16 cellular contexts compared by ENCODE assay signal in genomic region chr11:70230840-70231710, GRCh38. TPM values are rescaled to one million over a fixed set of nuclear protein-coding genes. Genes with fewer than 3 reads are reported as not detected.
A peak's percentile ranks its signal among the peaks of the same experiment; 100 is the strongest.
DNase-seq lines count a peak whose midpoint lies in the region; ATAC-seq and TF ChIP-seq lines count a peak whose summit lies in the region.
"Had no signal": no experiment of that assay in that cellular context is flagged by ENCODE, and none has a peak within 500 bp of the region (broad histone marks: within the 10 kb centered on the region; RNA-seq: fewer than 3 reads in every experiment).

No MANE protein-coding gene starts in this region.

- H3K4me2 ChIP-seq in BLaER1: peak overlapping the region; percentile 22
- H3K4me2 ChIP-seq: SK-N-SH had no signal

- WGBS in heart right ventricle, 2 donors: 54 to 59% methylated on average over 22 of the region's 22 CpGs
- 52 to 59% (median 57%) methylated on average over 22 of the region's 22 CpGs for WGBS in psoas muscle, 3 donors

- no peaks in the 10 kb centered on the region for H3K36me3 Mint-ChIP-seq in CD14-positive monocyte

- H4K20me1 ChIP-seq in BLaER1: no peaks in the 10 kb centered on the region

- DNase-seq in NT2/D1 (ENCODE audit: low read depth, low spot score): no peak
- DNase-seq in heart right ventricle: no peak
- DNase-seq in psoas muscle: no peak
- DNase-seq in WERI-Rb-1: no peak
- no peak for DNase-seq in SKM-1 (lab: John Stamatoyannopoulos, UW; ENCODE audit: unreplicated experiment)
- no peak for DNase-seq in activated CD4-positive, alpha-beta T cell treated with anti-CD3 and anti-CD28 coated beads, Interleukin-2, amount 50 U/mL, for 48 hours
- no peak for DNase-seq in CD14-positive monocyte (ENCODE audit: low spot score)
- DNase-seq: COR-L47; H7; NCI-H1436 treated with DMSO at 0.1 percent for 48 hours; NCI-H2081; NCI-H526; NK-92 treated with Interleukin-12 subunit alpha and Interleukin-12 subunit beta, amount 100 ng/mL, for 24 hours; SK-N-SH had no signal

- H3K9ac ChIP-seq in BLaER1: no peak overlapping the region
- peak overlapping the region; percentile 50 for H3K9ac ChIP-seq in NT2/D1 (ENCODE audit: insufficient read length, low read depth)
- H3K9ac ChIP-seq: SK-N-SH had no signal

- peaks cover 5 to 14% (median 8%) of the 10 kb centered on the region in 3 donors for H3K27me3 Mint-ChIP-seq in CD14-positive monocyte (ENCODE audit: low read depth in 3 of 3)

- peaks cover 0 to 3% (median 0%) of the 10 kb centered on the region in 7 donors for H3K9me3 Mint-ChIP-seq in CD14-positive monocyte

- intact Hi-C loops in heart right ventricle (cut with DNase I): no loop called here
- intact Hi-C loops in psoas muscle (cut with DNase I): no loop called here
- intact Hi-C loops in CD14-positive monocyte (cut with micrococcal nuclease): no loop called here

- no peak for TF ChIP-seq CTCF in heart right ventricle (IDR thresholded peaks at IDR 0.05)
- TF ChIP-seq CTCF in psoas muscle (IDR thresholded peaks at IDR 0.05): no peak
- TF ChIP-seq CTCF in WERI-Rb-1 (IDR thresholded peaks at IDR 0.05; ENCODE audit: low read depth, low read length): no peak
- TF ChIP-seq CTCF in CD14-positive monocyte (IDR thresholded peaks at IDR 0.05): no peak

- peaks cover 31% of the 10 kb centered on the region for H3K4me1 ChIP-seq in BLaER1
- peaks cover 10% of the 10 kb centered on the region for H3K4me1 ChIP-seq in NT2/D1 (ENCODE audit: insufficient read depth, insufficient read length)
- H3K4me1 ChIP-seq in heart right ventricle: peaks cover 0 to 15% (median 6%) of the 10 kb centered on the region in 9 donors
- no peaks in the 10 kb centered on the region for H3K4me1 ChIP-seq in psoas muscle

- H3K36me3 ChIP-seq in BLaER1 (no peaks in the 10 kb centered on the region), NT2/D1 (ENCODE audit: insufficient read depth, insufficient read length, low read length) (no peaks in the 10 kb centered on the region), heart right ventricle (no peaks in the 10 kb centered on the region), psoas muscle (ENCODE audit: insufficient read depth in 1 of 2, low read depth in 1 of 2) (no peaks in the 10 kb centered on the region), WERI-Rb-1 (no peaks in the 10 kb centered on the region)

- H3K27ac ChIP-seq in BLaER1 (no peak overlapping the region), heart right ventricle (peak overlapping the region in 6 of 10 donors; percentile 19 to 68 (median 36)), psoas muscle (no peak overlapping the region), WERI-Rb-1 (no peak overlapping the region)
- H3K27ac ChIP-seq: C4-2B had no signal

- H3K4me1 Mint-ChIP-seq in CD14-positive monocyte: no peaks in the 10 kb centered on the region

- H3K4me3 ChIP-seq in BLaER1 (no peak overlapping the region), NT2/D1 (ENCODE audit: insufficient read length, low read depth) (no peak overlapping the region), heart right ventricle (no peak overlapping the region), psoas muscle (no peak overlapping the region), WERI-Rb-1 (ENCODE audit: low read depth, low read length) (no peak overlapping the region)

- peak; percentile 55 to 87 (median 66) for ATAC-seq in heart right ventricle
- peak; percentile 32 to 89 (median 82) for ATAC-seq in psoas muscle

- H3K27ac Mint-ChIP-seq in CD14-positive monocyte: no peak overlapping the region

- H3K4me3 Mint-ChIP-seq in CD14-positive monocyte: peak overlapping the region in 1 of 2 donors; percentile 24

- H3K27me3 ChIP-seq in BLaER1 (no peaks in the 10 kb centered on the region), NT2/D1 (ENCODE audit: insufficient read depth, insufficient read length) (no peaks in the 10 kb centered on the region), heart right ventricle (no peaks in the 10 kb centered on the region), psoas muscle (ENCODE audit: insufficient read depth in 3 of 3, low read length in 2 of 3) (peaks cover 0 to 2% (median 0%) of the 10 kb centered on the region in 3 donors), WERI-Rb-1 (ENCODE audit: insufficient read depth, low read depth, severe bottlenecking) (no peaks in the 10 kb centered on the region)

- no peaks in the 10 kb centered on the region for H3K9me3 ChIP-seq in BLaER1
- H3K9me3 ChIP-seq in NT2/D1 (ENCODE audit: insufficient read depth, low read length): no peaks in the 10 kb centered on the region
- H3K9me3 ChIP-seq in heart right ventricle: peaks cover 0 to 6% (median 0%) of the 10 kb centered on the region in 11 donors
- H3K9me3 ChIP-seq in psoas muscle: no peaks in the 10 kb centered on the region
- H3K9me3 ChIP-seq in WERI-Rb-1 (ENCODE audit: severe bottlenecking): no peaks in the 10 kb centered on the region
- H3K9me3 ChIP-seq: SK-N-SH had no signal

RNA-seq across cellular contexts. Expression of gene FADD, which starts 28.0 kb away (rescaled TPM):
- 10 to 100 TPM in 4 of 10 donors, 1 to 10 TPM in 6; 6.7 to 12.7 (median 9.0) TPM for total RNA-seq in heart right ventricle
- polyA plus RNA-seq in heart right ventricle: 10 to 100 TPM in 1 of 2 donors, 1 to 10 TPM in 1; 4.8 to 16.9 TPM
- 10 to 100 TPM in 3 of 4 donors, 1 to 10 TPM in 1; 7.9 to 11.3 (median 10.3) TPM for total RNA-seq in psoas muscle
- polyA plus RNA-seq in psoas muscle: 10 to 100 TPM; 10.7 to 49.2 (median 25.7) TPM
- polyA plus RNA-seq in CD14-positive monocyte: 1 to 10 TPM; 7.7 to 9.5 TPM

RNA-seq across cellular contexts. Expression of gene PPFIA1, which starts 39.4 kb away (rescaled TPM):
- total RNA-seq in heart right ventricle (10 to 100 TPM; 35.8 to 57.2 (median 39.5) TPM), psoas muscle (10 to 100 TPM; 31.2 to 49.5 (median 44.2) TPM)
- polyA plus RNA-seq in heart right ventricle (10 to 100 TPM; 14.0 to 20.1 TPM), psoas muscle (10 to 100 TPM; 16.7 to 34.3 (median 22.1) TPM), CD14-positive monocyte (10 to 100 TPM in 1 of 2 donors, 1 to 10 TPM in 1; 7.5 to 15.5 TPM)

Comparison
In these comparisons a context has a peak if more than half of its experiments do, and no peak if none do; other contexts are left out.
1. H3K27ac ChIP-seq: peak in heart right ventricle (6 of 10); none in BLaER1 (single experiment), psoas muscle (single experiment) and WERI-Rb-1 (single experiment).